In the genomic region with DNA sequence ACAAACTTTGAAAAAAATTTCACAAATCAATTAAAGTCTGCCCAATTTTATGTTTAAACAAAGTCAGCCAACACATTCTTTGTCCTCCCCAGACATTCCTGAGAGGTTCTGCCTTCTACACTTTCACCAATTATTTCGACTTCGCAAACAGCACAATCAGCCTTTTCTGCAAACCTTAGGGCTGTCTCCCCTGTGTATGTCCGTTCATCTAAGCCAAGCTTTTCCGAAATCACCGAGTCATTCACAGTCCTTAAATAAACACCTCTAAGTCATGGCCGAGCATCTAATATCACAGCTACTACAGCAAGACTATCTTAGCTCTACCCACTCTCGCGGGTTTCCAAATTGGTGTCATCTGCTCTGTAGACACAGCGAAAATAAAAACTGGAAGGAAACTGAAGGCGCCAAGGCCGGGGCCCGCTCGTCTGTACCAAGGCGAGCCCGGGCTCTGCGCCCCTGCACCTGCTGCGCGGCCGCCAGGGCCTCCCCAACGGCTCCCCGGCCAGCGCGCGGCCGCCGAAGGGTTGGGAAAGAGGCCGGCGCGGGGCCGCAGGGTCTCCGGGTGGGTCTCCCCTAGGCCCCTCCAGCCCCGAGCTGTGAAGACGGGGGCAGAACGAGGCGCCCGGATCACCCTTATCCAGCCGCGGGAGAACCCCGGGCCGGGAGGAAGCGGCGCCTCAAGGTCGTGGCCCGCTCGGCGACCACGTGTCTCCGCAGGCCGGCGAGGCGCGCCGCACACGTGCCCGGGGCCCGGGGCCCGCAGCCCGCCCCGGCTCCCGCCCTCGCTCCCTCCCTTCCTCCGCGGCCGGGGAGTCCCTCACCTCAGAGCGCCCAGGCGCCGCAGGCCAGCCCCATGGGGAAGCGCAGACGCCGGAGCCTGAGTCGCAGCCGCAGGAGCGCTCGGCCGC, we compare ENCODE assay signal across 1 cellular context.
TF ChIP-seq lines count a peak whose summit lies in the region.

No MANE protein-coding gene starts in this region.

TF ChIP-seq in K562, 482 proteins besides CTCF, POLR2A, EP300 and RAD21 (continues in another document):
- TF ChIP-seq, protein P1, sequence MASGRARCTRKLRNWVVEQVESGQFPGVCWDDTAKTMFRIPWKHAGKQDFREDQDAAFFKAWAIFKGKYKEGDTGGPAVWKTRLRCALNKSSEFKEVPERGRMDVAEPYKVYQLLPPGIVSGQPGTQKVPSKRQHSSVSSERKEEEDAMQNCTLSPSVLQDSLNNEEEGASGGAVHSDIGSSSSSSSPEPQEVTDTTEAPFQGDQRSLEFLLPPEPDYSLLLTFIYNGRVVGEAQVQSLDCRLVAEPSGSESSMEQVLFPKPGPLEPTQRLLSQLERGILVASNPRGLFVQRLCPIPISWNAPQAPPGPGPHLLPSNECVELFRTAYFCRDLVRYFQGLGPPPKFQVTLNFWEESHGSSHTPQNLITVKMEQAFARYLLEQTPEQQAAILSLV (tag; IDR thresholded peaks at IDR 0.05) = no peak
- TF ChIP-seq, protein P2, sequence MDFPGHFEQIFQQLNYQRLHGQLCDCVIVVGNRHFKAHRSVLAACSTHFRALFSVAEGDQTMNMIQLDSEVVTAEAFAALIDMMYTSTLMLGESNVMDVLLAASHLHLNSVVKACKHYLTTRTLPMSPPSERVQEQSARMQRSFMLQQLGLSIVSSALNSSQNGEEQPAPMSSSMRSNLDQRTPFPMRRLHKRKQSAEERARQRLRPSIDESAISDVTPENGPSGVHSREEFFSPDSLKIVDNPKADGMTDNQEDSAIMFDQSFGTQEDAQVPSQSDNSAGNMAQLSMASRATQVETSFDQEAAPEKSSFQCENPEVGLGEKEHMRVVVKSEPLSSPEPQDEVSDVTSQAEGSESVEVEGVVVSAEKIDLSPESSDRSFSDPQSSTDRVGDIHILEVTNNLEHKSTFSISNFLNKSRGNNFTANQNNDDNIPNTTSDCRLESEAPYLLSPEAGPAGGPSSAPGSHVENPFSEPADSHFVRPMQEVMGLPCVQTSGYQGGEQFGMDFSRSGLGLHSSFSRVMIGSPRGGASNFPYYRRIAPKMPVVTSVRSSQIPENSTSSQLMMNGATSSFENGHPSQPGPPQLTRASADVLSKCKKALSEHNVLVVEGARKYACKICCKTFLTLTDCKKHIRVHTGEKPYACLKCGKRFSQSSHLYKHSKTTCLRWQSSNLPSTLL (IDR thresholded peaks at IDR 0.05) = no peak
- TF ChIP-seq, protein P3, sequence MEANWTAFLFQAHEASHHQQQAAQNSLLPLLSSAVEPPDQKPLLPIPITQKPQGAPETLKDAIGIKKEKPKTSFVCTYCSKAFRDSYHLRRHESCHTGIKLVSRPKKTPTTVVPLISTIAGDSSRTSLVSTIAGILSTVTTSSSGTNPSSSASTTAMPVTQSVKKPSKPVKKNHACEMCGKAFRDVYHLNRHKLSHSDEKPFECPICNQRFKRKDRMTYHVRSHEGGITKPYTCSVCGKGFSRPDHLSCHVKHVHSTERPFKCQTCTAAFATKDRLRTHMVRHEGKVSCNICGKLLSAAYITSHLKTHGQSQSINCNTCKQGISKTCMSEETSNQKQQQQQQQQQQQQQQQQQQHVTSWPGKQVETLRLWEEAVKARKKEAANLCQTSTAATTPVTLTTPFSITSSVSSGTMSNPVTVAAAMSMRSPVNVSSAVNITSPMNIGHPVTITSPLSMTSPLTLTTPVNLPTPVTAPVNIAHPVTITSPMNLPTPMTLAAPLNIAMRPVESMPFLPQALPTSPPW (CRISPR knock-in tag; IDR thresholded peaks at IDR 0.05) = no peak
- TF ChIP-seq ZBTB17 (CRISPR knock-in tag; IDR thresholded peaks at IDR 0.05) (0 out of 2 replicates have a peak, but pooled peaks have one; percentile 44), ZNF311 (CRISPR knock-in tag; IDR thresholded peaks at IDR 0.05) (no peak), KLF10 (CRISPR knock-in tag; IDR thresholded peaks at IDR 0.05) (no peak), ZNF586 (CRISPR knock-in tag; conservative IDR thresholded peaks at IDR 0.05) (no peak), HDAC6 (IDR thresholded peaks at IDR 0.05; ENCODE audit: low read depth, low read length) (no peak), MTA3 (IDR thresholded peaks at IDR 0.05; ENCODE audit: borderline replicate concordance) (no peak), ZNF12 (CRISPR knock-in tag; IDR thresholded peaks at IDR 0.05) (0 out of 2 replicates have a peak, but pooled peaks have one; percentile 57), CBFA2T2 (conservative IDR thresholded peaks at IDR 0.05) (no peak), BCOR (IDR thresholded peaks at IDR 0.05) (no peak), ELF2 (CRISPR knock-in tag; IDR thresholded peaks at IDR 0.05) (no peak), ZC3H11A (IDR thresholded peaks at IDR 0.05; ENCODE audit: low read depth, low read length) (no peak), TRIM24 (IDR thresholded peaks at IDR 0.05) (no peak), FOS (IDR thresholded peaks at IDR 0.05; ENCODE audit: extremely low read depth, insufficient read length) (no peak), SMC3 (conservative IDR thresholded peaks at IDR 0.05; ENCODE audit: insufficient read depth, low read depth, low read length) (no peak), ZNF445 (CRISPR knock-in tag; IDR thresholded peaks at IDR 0.05; ENCODE audit: low read depth) (no peak), NFIX (CRISPR knock-in tag; IDR thresholded peaks at IDR 0.05; ENCODE audit: low read depth) (no peak), POLR2G (IDR thresholded peaks at IDR 0.05; ENCODE audit: low read depth, low read length) (no peak), HNRNPH1 (optimal IDR thresholded peaks at IDR 0.05; ENCODE audit: low read depth, low read length) (no peak), BMI1 (IDR thresholded peaks at IDR 0.05; ENCODE audit: low read length) (no peak), PRPF4 (IDR thresholded peaks at IDR 0.05; ENCODE audit: insufficient read depth, low read depth, low read length, poor library complexity, severe bottlenecking) (peak; percentile 73), MTA2 (IDR thresholded peaks at IDR 0.05; ENCODE audit: low read depth) (no peak), ZFX (CRISPR knock-in tag; IDR thresholded peaks at IDR 0.05) (peak; percentile 86), CBFB (CRISPR knock-in tag; IDR thresholded peaks at IDR 0.05) (no peak), ZNF384 (IDR thresholded peaks at IDR 0.05; ENCODE audit: low read depth, low read length) (no peak), POU5F1 (IDR thresholded peaks at IDR 0.05; ENCODE audit: borderline replicate concordance, low read depth, low read length, partially characterized antibody) (no peak), ADNP (tag; IDR thresholded peaks at IDR 0.05) (no peak), SIN3A (IDR thresholded peaks at IDR 0.05; ENCODE audit: borderline replicate concordance in 2 of 2, control insufficient read depth in 1 of 2, low read depth in 2 of 2, low read length in 2 of 2) (peak; percentile 40 to 83; a peak in 2 of 4 replicates), ARNT (IDR thresholded peaks at IDR 0.05) (0 out of 4 replicates have a peak, but pooled peaks of 1 of the 2 experiments have one; percentile 41), ZNF274 (IDR thresholded peaks at IDR 0.05; ENCODE audit: borderline replicate concordance, low read depth, low read length) (no peak; the same call in 1 of the 2 replicates), RFX5 (IDR thresholded peaks at IDR 0.05; ENCODE audit: low read depth, low read length) (no peak), SRSF9 (IDR thresholded peaks at IDR 0.05; ENCODE audit: borderline replicate concordance, low read depth, low read length) (no peak), HNRNPUL1 (IDR thresholded peaks at IDR 0.05; ENCODE audit: low read length) (no peak), PRMT5 (CRISPR knock-in tag; IDR thresholded peaks at IDR 0.05) (no peak), MEF2D (tag; conservative IDR thresholded peaks at IDR 0.05; ENCODE audit: low read depth) (no peak), CHD4 (IDR thresholded peaks at IDR 0.05; ENCODE audit: insufficient read depth, insufficient replicate concordance, low read depth, low read length, poor library complexity, severe bottlenecking) (no peak)
- TF ChIP-seq, protein P4, sequence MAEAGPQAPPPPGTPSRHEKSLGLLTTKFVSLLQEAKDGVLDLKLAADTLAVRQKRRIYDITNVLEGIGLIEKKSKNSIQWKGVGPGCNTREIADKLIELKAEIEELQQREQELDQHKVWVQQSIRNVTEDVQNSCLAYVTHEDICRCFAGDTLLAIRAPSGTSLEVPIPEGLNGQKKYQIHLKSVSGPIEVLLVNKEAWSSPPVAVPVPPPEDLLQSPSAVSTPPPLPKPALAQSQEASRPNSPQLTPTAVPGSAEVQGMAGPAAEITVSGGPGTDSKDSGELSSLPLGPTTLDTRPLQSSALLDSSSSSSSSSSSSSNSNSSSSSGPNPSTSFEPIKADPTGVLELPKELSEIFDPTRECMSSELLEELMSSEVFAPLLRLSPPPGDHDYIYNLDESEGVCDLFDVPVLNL (CRISPR knock-in tag; IDR thresholded peaks at IDR 0.05; ENCODE audit: low read depth) = no peak
- TF ChIP-seq, protein P5, sequence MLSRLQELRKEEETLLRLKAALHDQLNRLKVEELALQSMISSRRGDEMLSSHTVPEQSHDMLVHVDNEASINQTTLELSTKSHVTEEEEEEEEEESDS (CRISPR knock-in tag; IDR thresholded peaks at IDR 0.05) = no peak
- TF ChIP-seq, protein P6, sequence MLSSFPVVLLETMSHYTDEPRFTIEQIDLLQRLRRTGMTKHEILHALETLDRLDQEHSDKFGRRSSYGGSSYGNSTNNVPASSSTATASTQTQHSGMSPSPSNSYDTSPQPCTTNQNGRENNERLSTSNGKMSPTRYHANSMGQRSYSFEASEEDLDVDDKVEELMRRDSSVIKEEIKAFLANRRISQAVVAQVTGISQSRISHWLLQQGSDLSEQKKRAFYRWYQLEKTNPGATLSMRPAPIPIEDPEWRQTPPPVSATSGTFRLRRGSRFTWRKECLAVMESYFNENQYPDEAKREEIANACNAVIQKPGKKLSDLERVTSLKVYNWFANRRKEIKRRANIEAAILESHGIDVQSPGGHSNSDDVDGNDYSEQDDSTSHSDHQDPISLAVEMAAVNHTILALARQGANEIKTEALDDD (IDR thresholded peaks at IDR 0.05) = no peak
- TF ChIP-seq, protein P7, sequence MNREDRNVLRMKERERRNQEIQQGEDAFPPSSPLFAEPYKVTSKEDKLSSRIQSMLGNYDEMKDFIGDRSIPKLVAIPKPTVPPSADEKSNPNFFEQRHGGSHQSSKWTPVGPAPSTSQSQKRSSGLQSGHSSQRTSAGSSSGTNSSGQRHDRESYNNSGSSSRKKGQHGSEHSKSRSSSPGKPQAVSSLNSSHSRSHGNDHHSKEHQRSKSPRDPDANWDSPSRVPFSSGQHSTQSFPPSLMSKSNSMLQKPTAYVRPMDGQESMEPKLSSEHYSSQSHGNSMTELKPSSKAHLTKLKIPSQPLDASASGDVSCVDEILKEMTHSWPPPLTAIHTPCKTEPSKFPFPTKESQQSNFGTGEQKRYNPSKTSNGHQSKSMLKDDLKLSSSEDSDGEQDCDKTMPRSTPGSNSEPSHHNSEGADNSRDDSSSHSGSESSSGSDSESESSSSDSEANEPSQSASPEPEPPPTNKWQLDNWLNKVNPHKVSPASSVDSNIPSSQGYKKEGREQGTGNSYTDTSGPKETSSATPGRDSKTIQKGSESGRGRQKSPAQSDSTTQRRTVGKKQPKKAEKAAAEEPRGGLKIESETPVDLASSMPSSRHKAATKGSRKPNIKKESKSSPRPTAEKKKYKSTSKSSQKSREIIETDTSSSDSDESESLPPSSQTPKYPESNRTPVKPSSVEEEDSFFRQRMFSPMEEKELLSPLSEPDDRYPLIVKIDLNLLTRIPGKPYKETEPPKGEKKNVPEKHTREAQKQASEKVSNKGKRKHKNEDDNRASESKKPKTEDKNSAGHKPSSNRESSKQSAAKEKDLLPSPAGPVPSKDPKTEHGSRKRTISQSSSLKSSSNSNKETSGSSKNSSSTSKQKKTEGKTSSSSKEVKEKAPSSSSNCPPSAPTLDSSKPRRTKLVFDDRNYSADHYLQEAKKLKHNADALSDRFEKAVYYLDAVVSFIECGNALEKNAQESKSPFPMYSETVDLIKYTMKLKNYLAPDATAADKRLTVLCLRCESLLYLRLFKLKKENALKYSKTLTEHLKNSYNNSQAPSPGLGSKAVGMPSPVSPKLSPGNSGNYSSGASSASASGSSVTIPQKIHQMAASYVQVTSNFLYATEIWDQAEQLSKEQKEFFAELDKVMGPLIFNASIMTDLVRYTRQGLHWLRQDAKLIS (CRISPR knock-in tag; IDR thresholded peaks at IDR 0.05) = peak; percentile 85; the same call in 1 of the 2 replicates
- TF ChIP-seq, protein P8, sequence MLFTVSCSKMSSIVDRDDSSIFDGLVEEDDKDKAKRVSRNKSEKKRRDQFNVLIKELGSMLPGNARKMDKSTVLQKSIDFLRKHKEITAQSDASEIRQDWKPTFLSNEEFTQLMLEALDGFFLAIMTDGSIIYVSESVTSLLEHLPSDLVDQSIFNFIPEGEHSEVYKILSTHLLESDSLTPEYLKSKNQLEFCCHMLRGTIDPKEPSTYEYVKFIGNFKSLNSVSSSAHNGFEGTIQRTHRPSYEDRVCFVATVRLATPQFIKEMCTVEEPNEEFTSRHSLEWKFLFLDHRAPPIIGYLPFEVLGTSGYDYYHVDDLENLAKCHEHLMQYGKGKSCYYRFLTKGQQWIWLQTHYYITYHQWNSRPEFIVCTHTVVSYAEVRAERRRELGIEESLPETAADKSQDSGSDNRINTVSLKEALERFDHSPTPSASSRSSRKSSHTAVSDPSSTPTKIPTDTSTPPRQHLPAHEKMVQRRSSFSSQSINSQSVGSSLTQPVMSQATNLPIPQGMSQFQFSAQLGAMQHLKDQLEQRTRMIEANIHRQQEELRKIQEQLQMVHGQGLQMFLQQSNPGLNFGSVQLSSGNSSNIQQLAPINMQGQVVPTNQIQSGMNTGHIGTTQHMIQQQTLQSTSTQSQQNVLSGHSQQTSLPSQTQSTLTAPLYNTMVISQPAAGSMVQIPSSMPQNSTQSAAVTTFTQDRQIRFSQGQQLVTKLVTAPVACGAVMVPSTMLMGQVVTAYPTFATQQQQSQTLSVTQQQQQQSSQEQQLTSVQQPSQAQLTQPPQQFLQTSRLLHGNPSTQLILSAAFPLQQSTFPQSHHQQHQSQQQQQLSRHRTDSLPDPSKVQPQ (CRISPR knock-in tag; IDR thresholded peaks at IDR 0.05; ENCODE audit: borderline replicate concordance) = 0 out of 2 replicates have a peak, but pooled peaks have one; percentile 25
- TF ChIP-seq, protein P9, sequence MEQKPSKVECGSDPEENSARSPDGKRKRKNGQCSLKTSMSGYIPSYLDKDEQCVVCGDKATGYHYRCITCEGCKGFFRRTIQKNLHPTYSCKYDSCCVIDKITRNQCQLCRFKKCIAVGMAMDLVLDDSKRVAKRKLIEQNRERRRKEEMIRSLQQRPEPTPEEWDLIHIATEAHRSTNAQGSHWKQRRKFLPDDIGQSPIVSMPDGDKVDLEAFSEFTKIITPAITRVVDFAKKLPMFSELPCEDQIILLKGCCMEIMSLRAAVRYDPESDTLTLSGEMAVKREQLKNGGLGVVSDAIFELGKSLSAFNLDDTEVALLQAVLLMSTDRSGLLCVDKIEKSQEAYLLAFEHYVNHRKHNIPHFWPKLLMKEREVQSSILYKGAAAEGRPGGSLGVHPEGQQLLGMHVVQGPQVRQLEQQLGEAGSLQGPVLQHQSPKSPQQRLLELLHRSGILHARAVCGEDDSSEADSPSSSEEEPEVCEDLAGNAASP (IDR thresholded peaks at IDR 0.05) = no peak
- TF ChIP-seq, protein P10, sequence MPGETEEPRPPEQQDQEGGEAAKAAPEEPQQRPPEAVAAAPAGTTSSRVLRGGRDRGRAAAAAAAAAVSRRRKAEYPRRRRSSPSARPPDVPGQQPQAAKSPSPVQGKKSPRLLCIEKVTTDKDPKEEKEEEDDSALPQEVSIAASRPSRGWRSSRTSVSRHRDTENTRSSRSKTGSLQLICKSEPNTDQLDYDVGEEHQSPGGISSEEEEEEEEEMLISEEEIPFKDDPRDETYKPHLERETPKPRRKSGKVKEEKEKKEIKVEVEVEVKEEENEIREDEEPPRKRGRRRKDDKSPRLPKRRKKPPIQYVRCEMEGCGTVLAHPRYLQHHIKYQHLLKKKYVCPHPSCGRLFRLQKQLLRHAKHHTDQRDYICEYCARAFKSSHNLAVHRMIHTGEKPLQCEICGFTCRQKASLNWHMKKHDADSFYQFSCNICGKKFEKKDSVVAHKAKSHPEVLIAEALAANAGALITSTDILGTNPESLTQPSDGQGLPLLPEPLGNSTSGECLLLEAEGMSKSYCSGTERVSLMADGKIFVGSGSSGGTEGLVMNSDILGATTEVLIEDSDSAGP (CRISPR knock-in tag; IDR thresholded peaks at IDR 0.05) = no peak
